6 cellular contexts compared by ENCODE assay signal in the genomic region with DNA sequence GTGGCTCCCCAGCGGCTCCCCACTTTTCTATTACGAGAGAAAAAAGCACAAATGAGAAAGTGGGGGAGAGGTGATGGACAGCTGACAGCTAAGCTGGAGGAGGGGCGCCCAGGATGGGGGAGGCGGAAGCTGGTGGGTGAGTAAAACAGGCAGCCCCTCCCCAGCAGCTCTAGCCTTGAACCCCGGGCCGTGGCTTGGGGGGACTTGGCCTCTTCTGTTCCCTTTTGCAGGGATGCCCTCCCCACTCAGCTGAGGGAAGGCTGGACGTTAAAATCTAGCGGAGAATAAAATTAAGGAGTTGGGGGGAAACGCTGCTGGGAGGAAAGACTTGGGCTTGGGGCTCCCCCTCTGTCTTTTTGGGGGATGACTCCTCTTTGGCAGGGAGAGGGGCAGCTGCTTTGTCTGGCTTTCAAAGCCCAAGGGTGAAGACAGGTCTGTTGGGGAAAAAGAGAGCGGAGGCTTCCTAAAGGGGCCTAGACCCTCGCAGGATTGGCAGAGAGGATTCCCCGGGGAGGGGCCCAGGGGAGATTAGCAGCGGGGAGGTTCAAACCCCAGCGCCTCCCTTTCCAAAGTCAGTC. TPM values are rescaled to one million over a fixed set of nuclear protein-coding genes. Genes with fewer than 3 reads are reported as not detected.
A peak's percentile ranks its signal among the peaks of the same experiment; 100 is the strongest.
DNase-seq lines count a peak whose midpoint lies in the region; TF ChIP-seq lines count a peak whose summit lies in the region.

No MANE protein-coding gene starts in this region.

- H3K79me2 ChIP-seq in parathyroid adenoma, result no peaks in the 10 kb centered on the region

- H3K4me1 ChIP-seq in parathyroid adenoma, result peaks cover 5% of the 10 kb centered on the region

- H3K36me3 ChIP-seq in parathyroid adenoma (ENCODE audit: control insufficient read depth, insufficient read depth, low read length), result no peaks in the 10 kb centered on the region

- H3K9me3 ChIP-seq in parathyroid adenoma (ENCODE audit: control insufficient read depth, low read length), result no peaks in the 10 kb centered on the region

- H3K27me3 ChIP-seq in HL-60 (ENCODE audit: insufficient read depth, poor library complexity, severe bottlenecking) (no peaks in the 10 kb centered on the region), parathyroid adenoma (ENCODE audit: control insufficient read depth, insufficient read depth, low read length) (no peaks in the 10 kb centered on the region)

- H3K27ac ChIP-seq in HL-60 (replicated peaks), result peak overlapping the region; percentile 84
- no peak overlapping the region for H3K27ac ChIP-seq in parathyroid adenoma

- H3K4me3 ChIP-seq in GM12875 (ENCODE audit: low read depth, low read length) (peak overlapping the region; percentile 65), HL-60 (replicated peaks; ENCODE audit: insufficient read depth, low read length) (peak overlapping the region; percentile 66), choroid plexus epithelial cell (ENCODE audit: low read depth, low read length) (peak overlapping the region; percentile 64), parathyroid adenoma (ENCODE audit: low read depth, low read length) (peak overlapping the region; percentile 87)

- H3K4me2 ChIP-seq in parathyroid adenoma (ENCODE audit: low read length), result peak overlapping the region; percentile 100

- DNase-seq in HL-60 (ENCODE audit: low read depth in 1 of 2, low spot score in 1 of 2) (no peak), choroid plexus epithelial cell (ENCODE audit: low read depth) (no peak), UCSD-AML1 (lab: John Stamatoyannopoulos, UW; ENCODE audit: unreplicated experiment) (no peak), A172 (ENCODE audit: low spot score) (no peak)

- H3K9ac ChIP-seq in parathyroid adenoma, result no peak overlapping the region

- H2AFZ ChIP-seq in parathyroid adenoma, result peak overlapping the region; percentile 90

- TF ChIP-seq CTCF in GM12875 (IDR thresholded peaks at IDR 0.05; ENCODE audit: borderline replicate concordance, insufficient read depth, low read depth, low read length) (no peak), HL-60 (IDR thresholded peaks at IDR 0.05; ENCODE audit: insufficient read depth, low read length) (no peak), choroid plexus epithelial cell (conservative IDR thresholded peaks at IDR 0.05; ENCODE audit: low read depth, low read length) (no peak), parathyroid adenoma (IDR thresholded peaks at IDR 0.05) (no peak)

RNA-seq across cellular contexts. Expression of gene SAMD1, which starts 1.4 kb away (rescaled TPM):
- 25.2 and 36.0 TPM in 2 replicates for total RNA-seq in A172 (2014; rRNA removed; shearing (Covaris generic))

RNA-seq across cellular contexts. Expression of gene C19orf67, which starts 6.4 kb away (rescaled TPM):
- total RNA-seq in A172 (2014; rRNA removed; shearing (Covaris generic)), result not detected in 2 replicates

RNA-seq across cellular contexts. Expression of gene MISP3, which starts 19.4 kb away (rescaled TPM):
- 0.43 and 2.5 TPM in 2 replicates for total RNA-seq in A172 (2014; rRNA removed; shearing (Covaris generic))

RNA-seq across cellular contexts. Expression of gene PRKACA, which starts 25.6 kb away (rescaled TPM):
- 43.1 and 72.6 TPM in 2 replicates for total RNA-seq in A172 (2014; rRNA removed; shearing (Covaris generic))

RNA-seq across cellular contexts. Expression of gene PALM3, which starts 30.1 kb away (rescaled TPM):
- total RNA-seq in A172 (2014; rRNA removed; shearing (Covaris generic)), result 3.0 and 6.2 TPM in 2 replicates
